Comparison of ENCODE assay signal across 10 cellular contexts in genomic region chr16:1494711-1495110, GRCh38. TPM values are rescaled to one million over a fixed set of nuclear protein-coding genes. Genes with fewer than 3 reads are reported as not detected.
A peak's percentile ranks its signal among the peaks of the same experiment; 100 is the strongest.
DNase-seq lines count a peak whose midpoint lies in the region; ATAC-seq lines count a peak whose summit lies in the region.
"Had no signal": no experiment of that assay in that cellular context is flagged by ENCODE, and none has a peak within 500 bp of the region (broad histone marks: within the 10 kb centered on the region; RNA-seq: fewer than 3 reads in every experiment).

No MANE protein-coding gene starts in this region.

- no peak overlapping the region for H2BK5ac ChIP-seq in mesenchymal stem cell (ENCODE audit: low read depth, low read length, poor library complexity, severe bottlenecking)

- H3K4me2 ChIP-seq in mesenchymal stem cell (ENCODE audit: low read length, poor library complexity, severe bottlenecking): no peak overlapping the region

- no peak overlapping the region for H4K8ac ChIP-seq in mesenchymal stem cell (ENCODE audit: low read length)

- ATAC-seq in activated naive CD8-positive, alpha-beta T cell treated with anti-CD3 and anti-CD28 coated beads, Interleukin-2, amount 50 U/mL, for 24 hours: no peak
- ATAC-seq in GM21390 (IDR thresholded peaks at IDR 0.05; ENCODE audit: unreplicated experiment): no peak

- H3K4me1 ChIP-seq in HAP-1 (peaks cover 6% of the 10 kb centered on the region), mesenchymal stem cell (ENCODE audit: control insufficient read depth, insufficient read depth, low read depth, low read length) (peaks cover 18% of the 10 kb centered on the region)

- H3K27me3 Mint-ChIP-seq in activated naive CD8-positive, alpha-beta T cell treated with anti-CD3 and anti-CD28 coated beads, Interleukin-2, amount 50 U/mL, for 24 hours: no peaks in the 10 kb centered on the region

- H3K4me3 ChIP-seq in HAP-1 (peak overlapping the region; percentile 77), mesenchymal stem cell (ENCODE audit: insufficient read depth in 1 of 2, low read depth in 1 of 2, low read length in 2 of 2) (peak overlapping the region in 1 of 2 experiments; percentile 91)

- H3K9ac ChIP-seq in mesenchymal stem cell (ENCODE audit: low read length): peak overlapping the region; percentile 89

- no peak overlapping the region for H3K4ac ChIP-seq in mesenchymal stem cell (ENCODE audit: low read depth in 1 of 2, low read length in 2 of 2)

- H3K4me1 Mint-ChIP-seq in activated naive CD8-positive, alpha-beta T cell treated with anti-CD3 and anti-CD28 coated beads, Interleukin-2, amount 50 U/mL, for 24 hours: peaks cover 10% of the 10 kb centered on the region

- H2AK5ac ChIP-seq in mesenchymal stem cell (ENCODE audit: low read length, severe bottlenecking): no peak overlapping the region

- H2BK12ac ChIP-seq in mesenchymal stem cell (ENCODE audit: low read length in 2 of 2): no peak overlapping the region

- no peak overlapping the region for H2BK15ac ChIP-seq in mesenchymal stem cell (ENCODE audit: low read depth, poor library complexity, severe bottlenecking)

- H3K36me3 Mint-ChIP-seq in activated naive CD8-positive, alpha-beta T cell treated with anti-CD3 and anti-CD28 coated beads, Interleukin-2, amount 50 U/mL, for 24 hours (ENCODE audit: low read depth): peaks cover 14% of the 10 kb centered on the region

- no peak overlapping the region for H3K14ac ChIP-seq in mesenchymal stem cell (ENCODE audit: low read length in 2 of 2)

- H3K9me3 ChIP-seq in HAP-1 (no peaks in the 10 kb centered on the region), mesenchymal stem cell (ENCODE audit: control insufficient read depth, low read length) (no peaks in the 10 kb centered on the region)

- no peaks in the 10 kb centered on the region for H3K9me3 Mint-ChIP-seq in activated naive CD8-positive, alpha-beta T cell treated with anti-CD3 and anti-CD28 coated beads, Interleukin-2, amount 50 U/mL, for 24 hours

- H2BK120ac ChIP-seq in mesenchymal stem cell (ENCODE audit: low read depth, low read length): no peak overlapping the region

- WGBS in mesenchymal stem cell: 92% methylated on average over 13 of the region's 13 CpGs

- H2AFZ ChIP-seq in mesenchymal stem cell (ENCODE audit: low read depth, low read length): no peak overlapping the region

- H3K27me3 ChIP-seq in HAP-1 (ENCODE audit: low read depth): no peaks in the 10 kb centered on the region
- H3K27me3 ChIP-seq in mesenchymal stem cell (ENCODE audit: control insufficient read depth in 1 of 2, insufficient read depth in 1 of 2, low read length in 2 of 2): no peaks in the 10 kb centered on the region

- H3K27ac ChIP-seq in mesenchymal stem cell (ENCODE audit: low read length, poor library complexity, severe bottlenecking): no peak overlapping the region

- no peak overlapping the region for H4K91ac ChIP-seq in mesenchymal stem cell (ENCODE audit: low read length)

- H3K4me3 Mint-ChIP-seq in activated naive CD8-positive, alpha-beta T cell treated with anti-CD3 and anti-CD28 coated beads, Interleukin-2, amount 50 U/mL, for 24 hours: peak overlapping the region; percentile 86

- H3K36me3 ChIP-seq in HAP-1 (replicated peaks) (peaks cover 43% of the 10 kb centered on the region), mesenchymal stem cell (ENCODE audit: control insufficient read depth in 1 of 2, insufficient read depth in 2 of 2, low read depth in 1 of 2, low read length in 2 of 2) (peaks cover 39 to 46% of the 10 kb centered on the region in 2 experiments)

- in situ Hi-C loops in HAP-1 (cut with MboI; ENCODE audit: low sequenced_read_pairs): no loop called here

- H3K18ac ChIP-seq in mesenchymal stem cell (ENCODE audit: low read depth in 1 of 2, low read length in 2 of 2): no peak overlapping the region

- peak; percentile 44 for DNase-seq in AG08395 (ENCODE audit: low spot score)
- DNase-seq in HAP-1 (ENCODE audit: low spot score in 2 of 2): no peak
- DNase-seq in activated naive CD8-positive, alpha-beta T cell treated with anti-CD3 and anti-CD28 coated beads, Interleukin-2, amount 50 U/mL, for 24 hours: no peak
- DNase-seq in mesenchymal stem cell: no peak
- DNase-seq in cerebellum (ENCODE audit: low spot score): no peak
- no peak for DNase-seq in stimulated activated CD4-positive, alpha-beta T cell treated with anti-CD3 and anti-CD28 coated beads, Interleukin-12 subunit alpha, Interleukin-12 subunit beta, amount 100 ng/mL, for 4 hours
- DNase-seq in stimulated activated CD4-positive, alpha-beta T cell treated with anti-CD3 and anti-CD28 coated beads, Interleukin-2, amount 100 ng/mL, for 24 hours: no peak

- peak overlapping the region; percentile 86 for H3K27ac Mint-ChIP-seq in activated naive CD8-positive, alpha-beta T cell treated with anti-CD3 and anti-CD28 coated beads, Interleukin-2, amount 50 U/mL, for 24 hours

- no peak overlapping the region for H3K23ac ChIP-seq in mesenchymal stem cell (ENCODE audit: low read length in 2 of 2)

- peaks cover 34% of the 10 kb centered on the region for H3K79me1 ChIP-seq in mesenchymal stem cell (replicated peaks; ENCODE audit: low read length, poor library complexity, severe bottlenecking)

RNA-seq across cellular contexts. Expression of gene TELO2, which starts 1.6 kb away (rescaled TPM):
- 10.0 TPM for polyA plus RNA-seq in mesenchymal stem cell (2013, experiment 1 of 2)
- polyA plus RNA-seq in mesenchymal stem cell (2013, experiment 2 of 2): 10.2 TPM
- total RNA-seq in cerebellum: 17.7 TPM

RNA-seq across cellular contexts. Expression of gene PTX4, which starts 6.0 kb away (rescaled TPM):
- not detected for polyA plus RNA-seq in mesenchymal stem cell (2013, experiment 1 of 2)
- polyA plus RNA-seq in mesenchymal stem cell (2013, experiment 2 of 2): not detected
- not detected for total RNA-seq in cerebellum
- total RNA-seq: H4, M059J had no signal

RNA-seq across cellular contexts. Expression of gene CLCN7, which starts 19.9 kb away (rescaled TPM):
- 91.3 TPM for polyA plus RNA-seq in mesenchymal stem cell (2013, experiment 1 of 2)
- 88.2 TPM for polyA plus RNA-seq in mesenchymal stem cell (2013, experiment 2 of 2)
- total RNA-seq in cerebellum: 37.5 TPM

RNA-seq across cellular contexts. Expression of gene TMEM204, which starts 38.8 kb away (rescaled TPM):
- 12.5 TPM for polyA plus RNA-seq in mesenchymal stem cell (2013, experiment 1 of 2)
- polyA plus RNA-seq in mesenchymal stem cell (2013, experiment 2 of 2): 13.0 TPM
- total RNA-seq in cerebellum: 3.3 TPM
- total RNA-seq: H4, M059J had no signal

RNA-seq across cellular contexts. Expression of gene CCDC154, which starts 50.4 kb away (rescaled TPM):
- 0.32 TPM for polyA plus RNA-seq in mesenchymal stem cell (2013, experiment 1 of 2)
- polyA plus RNA-seq in mesenchymal stem cell (2013, experiment 2 of 2): 0.26 TPM
- total RNA-seq in cerebellum: 1.00 TPM
- total RNA-seq: H4, M059J had no signal
